27 cellular contexts compared by ENCODE assay signal in genomic region chr7:151378496-151379192, GRCh38. TPM values are rescaled to one million over a fixed set of nuclear protein-coding genes. Genes with fewer than 3 reads are reported as not detected.
DNase-seq lines count a peak whose midpoint lies in the region; ATAC-seq and TF ChIP-seq lines count a peak whose summit lies in the region.
"Had no signal": no experiment of that assay in that cellular context is flagged by ENCODE, and none has a peak within 500 bp of the region (broad histone marks: within the 10 kb centered on the region; RNA-seq: fewer than 3 reads in every experiment).

No MANE protein-coding gene starts in this region.

- ATAC-seq in T-helper 17 cell (no peak), naive B cell (ENCODE audit: low read depth in 2 of 2) (no peak), GM21390 (IDR thresholded peaks at IDR 0.05; ENCODE audit: unreplicated experiment) (no peak)
- ATAC-seq in stimulated activated naive B cell treated with anti-CD40 and anti-IgM and Interleukin-4, amounts not matched to agents 10 μg/mL and 1 μg/mL and 100 μg/mL, for 72 hours (replicated peaks), result no peak
- ATAC-seq: left cardiac atrium, right cardiac atrium had no signal

- peaks cover 14% of the 10 kb centered on the region for H3K27me3 ChIP-seq in H7 (ENCODE audit: control insufficient read depth, insufficient read depth, low read length)
- H3K27me3 ChIP-seq: MG63 had no signal

- H3K36me3 ChIP-seq in H7 (replicated peaks; ENCODE audit: control insufficient read depth, insufficient read depth, low read length), result no peaks in the 10 kb centered on the region; the same call in 1 of the 2 replicates
- H3K36me3 ChIP-seq: MG63 had no signal

- H3K9me3 ChIP-seq in T-helper 17 cell (ENCODE audit: control insufficient read depth, low read length, poor library complexity, severe bottlenecking), result no peaks in the 10 kb centered on the region
- H3K9me3 ChIP-seq: MG63, transverse colon had no signal

- peaks cover 2% of the 10 kb centered on the region for H3K36me3 Mint-ChIP-seq in T-helper 17 cell (ENCODE audit: low read depth)
- H3K36me3 Mint-ChIP-seq in naive B cell, result peaks cover 13 to 18% of the 10 kb centered on the region in 2 donors
- H3K36me3 Mint-ChIP-seq in stimulated activated naive B cell treated with anti-CD40 and anti-IgM and Interleukin-4, amounts not matched to agents 10 μg/mL and 1 μg/mL and 100 μg/mL, for 72 hours, result peaks cover 23 to 42% of the 10 kb centered on the region in 2 donors

- H3K4me1 Mint-ChIP-seq in T-helper 17 cell (peaks cover 23% of the 10 kb centered on the region), naive B cell (peaks cover 13 to 29% (median 22%) of the 10 kb centered on the region in 3 donors)
- H3K4me1 Mint-ChIP-seq in stimulated activated naive B cell treated with anti-CD40 and anti-IgM and Interleukin-4, amounts not matched to agents 10 μg/mL and 1 μg/mL and 100 μg/mL, for 72 hours, result peaks cover 14 to 25% of the 10 kb centered on the region in 2 donors

- peak overlapping the region; percentile 86 for H3K27ac Mint-ChIP-seq in T-helper 17 cell
- H3K27ac Mint-ChIP-seq in naive B cell, result peak overlapping the region in 5 of 6 donors; percentile 56 to 93 (median 79)
- peak overlapping the region; percentile 60 for H3K27ac Mint-ChIP-seq in stimulated activated naive B cell treated with anti-CD40 and anti-IgM and Interleukin-4, amounts not matched to agents 10 μg/mL and 1 μg/mL and 100 μg/mL, for 72 hours
- H3K27ac Mint-ChIP-seq: activated naive CD4-positive, alpha-beta T cell treated with anti-CD3 and anti-CD28 coated beads, Interleukin-2, amount 10 ng/mL, durations not matched to agents 7 days and 5 days had no signal

- H3K4me3 Mint-ChIP-seq in T-helper 17 cell, result no peak overlapping the region
- H3K4me3 Mint-ChIP-seq in naive B cell, result peak overlapping the region in 3 of 8 donors; percentile 7 to 62 (median 36)
- no peak overlapping the region for H3K4me3 Mint-ChIP-seq in stimulated activated naive B cell treated with anti-CD40 and anti-IgM and Interleukin-4, amounts not matched to agents 10 μg/mL and 1 μg/mL and 100 μg/mL, for 72 hours
- H3K4me3 Mint-ChIP-seq: activated naive CD4-positive, alpha-beta T cell treated with anti-CD3 and anti-CD28 coated beads, Interleukin-2, amount 10 ng/mL, durations not matched to agents 7 days and 5 days; CD14-positive monocyte had no signal

- H3K9me3 Mint-ChIP-seq in naive B cell, result no peaks in the 10 kb centered on the region
- H3K9me3 Mint-ChIP-seq in stimulated activated naive B cell treated with anti-CD40 and anti-IgM and Interleukin-4, amounts not matched to agents 10 μg/mL and 1 μg/mL and 100 μg/mL, for 72 hours, result no peaks in the 10 kb centered on the region
- H3K9me3 Mint-ChIP-seq: activated naive CD4-positive, alpha-beta T cell treated with anti-CD3 and anti-CD28 coated beads, Interleukin-2, amount 10 ng/mL, durations not matched to agents 7 days and 5 days had no signal

- peak; percentile 13 for DNase-seq in GM10266 (ENCODE audit: extremely low spot score)
- no peak for DNase-seq in T-helper 17 cell
- no peak for DNase-seq in naive B cell
- DNase-seq in stimulated activated naive B cell treated with anti-CD40 and anti-IgM and Interleukin-4, amounts not matched to agents 10 μg/mL and 1 μg/mL and 100 μg/mL, for 72 hours, result no peak
- DNase-seq in EL, result no peak
- no peak for DNase-seq in H7
- DNase-seq: activated CD4-positive, alpha-beta T cell treated with anti-CD3 and anti-CD28 coated beads, Interleukin-2, amount 50 U/mL, for 48 hours; activated CD4-positive, CD25-positive, alpha-beta regulatory T cell treated with anti-CD3 and anti-CD28 coated beads, Interleukin-2, amount 50 U/mL, for 72 hours; activated naive CD4-positive, alpha-beta T cell treated with anti-CD3 and anti-CD28 coated beads, Interleukin-2, amount 10 ng/mL, durations not matched to agents 7 days and 5 days; brain microvascular endothelial cell; HCEC 1CT; hippocampal formation; left cardiac atrium; mammary epithelial cell; MG63; NCI-H1105 treated with DMSO at 0.1 percent for 48 hours; NCI-H2029 treated with DMSO at 0.1 percent for 48 hours; NCI-H2227 treated with DMSO at 0.1 percent for 48 hours; NCI-H69; right cardiac atrium; Right ventricle myocardium superior; stimulated activated CD4-positive, alpha-beta T cell treated with anti-CD3 and anti-CD28 coated beads, Interleukin-12 subunit alpha, Interleukin-12 subunit beta, amount 100 ng/mL, for 4 hours; stimulated activated CD4-positive, alpha-beta T cell treated with anti-CD3 and anti-CD28 coated beads, Interleukin-4, amount 100 ng/mL, for 1 hour; transverse colon had no signal

- no peak for TF ChIP-seq CTCF in GM10266 (IDR thresholded peaks at IDR 0.05; ENCODE audit: control insufficient read depth, insufficient read depth, low read depth, missing control alignments)

- no peak overlapping the region for H3K4me3 ChIP-seq in H7 (ENCODE audit: insufficient read depth, low read depth, low read length)
- H3K4me3 ChIP-seq: MG63, transverse colon had no signal

- H3K27me3 Mint-ChIP-seq in T-helper 17 cell, result no peaks in the 10 kb centered on the region
- peaks cover 0 to 7% (median 0%) of the 10 kb centered on the region in 3 donors for H3K27me3 Mint-ChIP-seq in naive B cell
- H3K27me3 Mint-ChIP-seq in stimulated activated naive B cell treated with anti-CD40 and anti-IgM and Interleukin-4, amounts not matched to agents 10 μg/mL and 1 μg/mL and 100 μg/mL, for 72 hours, result peaks cover 7% of the 10 kb centered on the region in 2 donors

RNA-seq across cellular contexts. Expression of gene WDR86, which starts 31.2 kb away (rescaled TPM):
- 10 to 100 TPM in 1 of 2 donors, 1 to 10 TPM in 1; 9.7 to 24.4 TPM for total RNA-seq in T-helper 17 cell
- polyA plus RNA-seq in naive B cell (ENCODE audit: low read depth in 6 of 6), result 1 to 10 TPM; 1.4 to 3.5 (median 1.9) TPM
- 40.6 and 40.8 TPM in 2 replicates for total RNA-seq in H7 (2014; rRNA removed; shearing (Covaris generic))
- total RNA-seq: T-helper 2 cell treated with Interferon-gamma antibody and Interleukin-4, amounts not matched to agents 100 ng/mL and 5 ng/mL, for 36 hours had no signal
- polyA plus RNA-seq: mammary epithelial cell had no signal

RNA-seq across cellular contexts. Expression of gene NUB1, which starts 37.0 kb away (rescaled TPM):
- total RNA-seq in T-helper 17 cell, result 10 to 100 TPM; 71.9 to 87.2 TPM
- 10 to 100 TPM; 36.5 to 89.7 (median 71.1) TPM for polyA plus RNA-seq in naive B cell (ENCODE audit: low read depth in 6 of 6)
- total RNA-seq in H7 (2014; rRNA removed; shearing (Covaris generic)), result 22.7 and 35.3 TPM in 2 replicates
